ENCODE assay signal across 10 cellular contexts in genomic region chr19:42069619-42070293, GRCh38. TPM values are rescaled to one million over a fixed set of nuclear protein-coding genes. Genes with fewer than 3 reads are reported as not detected.
DNase-seq lines count a peak whose midpoint lies in the region; ATAC-seq and TF ChIP-seq lines count a peak whose summit lies in the region.
"Had no signal": no experiment of that assay in that cellular context is flagged by ENCODE, and none has a peak within 500 bp of the region (broad histone marks: within the 10 kb centered on the region; RNA-seq: fewer than 3 reads in every experiment).

Gene GRIK5 (minus strand): TSS chr19:42070206. CDS start chr19:42065770, 4,436 bp downstream.

- ATAC-seq in WTC11 (peak; percentile 53), omental fat pad (ENCODE audit: low FRiP score) (no peak)
- ATAC-seq: left lobe of liver had no signal

- TF ChIP-seq CTCF in WTC11 (IDR thresholded peaks at IDR 0.05) (no peak), sigmoid colon (IDR thresholded peaks at IDR 0.05) (no peak), adrenal gland (IDR thresholded peaks at IDR 0.05) (no peak), omental fat pad (IDR thresholded peaks at IDR 0.05) (no peak)

- CTCF ChIA-PET in WTC11 (lab: Charles Lee): interaction anchor here (0.6 to 1.4 kb wide), 4 partner anchors 35 to 45 kb away, joined by 3 to 7 read pairs (median 4); no protein-coding TSS in a partner anchor
- CTCF ChIA-PET in HEK293T (lab: Yijun Ruan, JAX): interaction anchor here (0.8 kb wide), 1 partner anchor 42 kb away, joined by 3 read pairs; no protein-coding TSS in a partner anchor

- H3K9ac ChIP-seq in HUES6 (ENCODE audit: low read length): no peak within 1 kb of the TSS
- H3K9ac ChIP-seq in iPS-15b (ENCODE audit: low read depth, low read length): peak within 1 kb of the TSS; percentile 8

- WGBS in sigmoid colon, 2 donors: 12 to 42% methylated on average over 28 of the region's 28 CpGs
- WGBS in adrenal gland, 4 donors: 14 to 24% (median 21%) methylated on average over 22 to 26 of the region's 28 CpGs

- H3K36me3 Mint-ChIP-seq in WTC11: peaks cover 5% of the 10 kb centered on the region

- peaks cover 11% of the 10 kb centered on the region; the same call in 1 of the 2 replicates for H3K36me3 ChIP-seq in HUES6 (ENCODE audit: control insufficient read depth, insufficient read depth, low read length)
- H3K36me3 ChIP-seq in iPS-15b (ENCODE audit: control insufficient read depth, insufficient read depth, low read length): peaks cover 11% of the 10 kb centered on the region
- H3K36me3 ChIP-seq in sigmoid colon: peaks cover 5 to 11% (median 8%) of the 10 kb centered on the region in 4 donors
- H3K36me3 ChIP-seq in adrenal gland (replicated peaks in 1 of 2): no peaks in the 10 kb centered on the region

- H3K9me3 ChIP-seq in HUES6 (ENCODE audit: control insufficient read depth, insufficient read depth, low read depth, low read length) (no peaks in the 10 kb centered on the region), iPS-15b (ENCODE audit: control insufficient read depth, insufficient read depth, low read length) (no peaks in the 10 kb centered on the region), sigmoid colon (no peaks in the 10 kb centered on the region), adrenal gland (replicated peaks in 1 of 3) (no peaks in the 10 kb centered on the region)

- H3K4me3 ChIP-seq in HUES6 (ENCODE audit: low read depth, low read length) (peak within 1 kb of the TSS; percentile 79), iPS-15b (ENCODE audit: low read depth, low read length) (peak within 1 kb of the TSS; percentile 80), sigmoid colon (peak within 1 kb of the TSS; percentile 56 to 65 (median 62)), adrenal gland (peak within 1 kb of the TSS in 1 of 4 donors; percentile 15)

- no peak within 1 kb of the TSS; the same call in 1 of the 2 replicates for H3K4me3 Mint-ChIP-seq in WTC11

- no peaks in the 10 kb centered on the region for H3K9me3 Mint-ChIP-seq in WTC11

- peaks cover 28% of the 10 kb centered on the region for H3K4me1 ChIP-seq in HUES6 (ENCODE audit: control insufficient read depth, insufficient read depth, low read length)
- H3K4me1 ChIP-seq in iPS-15b (ENCODE audit: control insufficient read depth, insufficient read depth, low read length): peaks cover 5% of the 10 kb centered on the region
- H3K4me1 ChIP-seq in sigmoid colon: peaks cover 0 to 40% (median 29%) of the 10 kb centered on the region in 4 donors
- peaks cover 0 to 2% of the 10 kb centered on the region in 2 donors for H3K4me1 ChIP-seq in adrenal gland (replicated peaks in 1 of 2)

- no peak within 1 kb of the TSS for H3K27ac Mint-ChIP-seq in WTC11

- TF ChIP-seq POLR2A in sigmoid colon (IDR thresholded peaks at IDR 0.05): no peak
- no peak for TF ChIP-seq POLR2A in adrenal gland (IDR thresholded peaks at IDR 0.05)

- H3K27me3 ChIP-seq in HUES6 (ENCODE audit: control insufficient read depth, insufficient read depth, low read length) (peaks cover 16% of the 10 kb centered on the region; the same call in 1 of the 2 replicates), iPS-15b (ENCODE audit: control insufficient read depth, insufficient read depth, low read length) (no peaks in the 10 kb centered on the region), sigmoid colon (no peaks in the 10 kb centered on the region), adrenal gland (peaks cover 3% of the 10 kb centered on the region)

- peaks cover 20% of the 10 kb centered on the region for H3K4me1 Mint-ChIP-seq in WTC11

- DNase-seq in WTC11 (ENCODE audit: low spot score) (peak; percentile 51), sigmoid colon (peak; percentile 78), HEK293T (ENCODE audit: extremely low spot score) (no peak), adrenal gland (no peak), dedifferentiated amniotic fluid mesenchymal stem cell (ENCODE audit: extremely low spot score) (no peak), omental fat pad (ENCODE audit: low spot score) (no peak)
- DNase-seq: MV-4-11 had no signal

- TF ChIP-seq EP300 in sigmoid colon (IDR thresholded peaks at IDR 0.05): no peak

- intact Hi-C loops in sigmoid colon (cut with DNase I): no loop called here
- intact Hi-C loops in adrenal gland (cut with DNase I): no loop called here

- H3K27me3 Mint-ChIP-seq in WTC11 (ENCODE audit: low read depth): no peaks in the 10 kb centered on the region

- H3K27ac ChIP-seq in HUES6 (ENCODE audit: low read depth, low read length): no peak within 1 kb of the TSS
- peak within 1 kb of the TSS; percentile 66 to 83 (median 74) for H3K27ac ChIP-seq in sigmoid colon
- H3K27ac ChIP-seq in adrenal gland: peak within 1 kb of the TSS in 1 of 5 donors; percentile 47

- POLR2A ChIA-PET in WTC11 (lab: Charles Lee): no interaction called here
- POLR2A ChIA-PET in HEK293T (lab: Yijun Ruan, JAX): no interaction called here

TF ChIP-seq in WTC11, 78 proteins besides CTCF, POLR2A, EP300 and RAD21 (continues in another document):
- TF ChIP-seq ATF2 (CRISPR knock-in tag; IDR thresholded peaks at IDR 0.05; ENCODE audit: borderline replicate concordance, low read depth) (no peak), ATF1 (CRISPR knock-in tag; IDR thresholded peaks at IDR 0.05) (no peak), SP1 (CRISPR knock-in tag; conservative IDR thresholded peaks at IDR 0.05) (0 out of 2 replicates have a peak, but pooled peaks have one; percentile 19)

TF ChIP-seq in HEK293T, 16 proteins besides CTCF, POLR2A, EP300 and RAD21:
- TF ChIP-seq ARNT (IDR thresholded peaks at IDR 0.05) (no peak), HDGF (IDR thresholded peaks at IDR 0.05; ENCODE audit: borderline replicate concordance) (no peak), SP1 (IDR thresholded peaks at IDR 0.05) (no peak), NFRKB (IDR thresholded peaks at IDR 0.05) (no peak), SUZ12 (IDR thresholded peaks at IDR 0.05) (no peak), ELF4 (IDR thresholded peaks at IDR 0.05) (no peak), L3MBTL2 (conservative IDR thresholded peaks at IDR 0.05) (no peak), PKNOX1 (IDR thresholded peaks at IDR 0.05) (no peak)

RNA-seq across cellular contexts. Expression of gene GRIK5, which starts in this region (rescaled TPM):
- total RNA-seq in WTC11 (2021): 52.3 to 71.3 TPM (median 66.3 TPM) in 3 replicates
- total RNA-seq in sigmoid colon: 10 to 100 TPM in 3 of 4 donors, 1 to 10 TPM in 1; 8.4 to 23.3 (median 13.3) TPM
- polyA plus RNA-seq in sigmoid colon: 1 to 10 TPM in 1 of 3 donors, under 1 TPM in 1, not detected in 1; under 0.01 to 2.7 TPM
- 1 to 10 TPM in 4 of 8 donors, under 1 TPM in 3, not detected in 1; 0.24 to 6.2 (median 1.0) TPM for total RNA-seq in adrenal gland
- polyA plus RNA-seq in adrenal gland: 10 to 100 TPM in 1 of 3 donors, 1 to 10 TPM in 2; 2.3 to 11.9 (median 2.4) TPM
- total RNA-seq in omental fat pad: 1 to 10 TPM in 3 of 4 donors, under 1 TPM in 1; 0.32 to 2.1 (median 1.6) TPM

Comparison
In these comparisons a context has a peak if more than half of its experiments do, and no peak if none do; other contexts are left out.
1. DNase-seq: peak in WTC11 (single experiment) and sigmoid colon (single experiment); none in HEK293T (single experiment), adrenal gland (0 of 7), dedifferentiated amniotic fluid mesenchymal stem cell (single experiment) and omental fat pad (single experiment).